17 cellular contexts compared by ENCODE assay signal in genomic region chr2:227813562-227814353, GRCh38. TPM values are rescaled to one million over a fixed set of nuclear protein-coding genes. Genes with fewer than 3 reads are reported as not detected.
A peak's percentile ranks its signal among the peaks of the same experiment; 100 is the strongest.
DNase-seq lines count a peak whose midpoint lies in the region; ATAC-seq and TF ChIP-seq lines count a peak whose summit lies in the region.
"Had no signal": no experiment of that assay in that cellular context is flagged by ENCODE, and none has a peak within 500 bp of the region (broad histone marks: within the 10 kb centered on the region; RNA-seq: fewer than 3 reads in every experiment).

TSS of gene CCL20 (plus strand) at chr2:227813842. CDS start at chr2:227813912, 70 bp downstream.

- H3K36me3 ChIP-seq in skeletal muscle satellite cell (ENCODE audit: insufficient read depth, low read length), result peaks cover 27% of the 10 kb centered on the region
- H3K36me3 ChIP-seq: gastrocnemius medialis had no signal

- H3K4me3 ChIP-seq in epithelial cell of esophagus (ENCODE audit: low read length) (no peak within 1 kb of the TSS), skeletal muscle satellite cell (ENCODE audit: low read length) (no peak within 1 kb of the TSS)
- H3K4me3 ChIP-seq: gastrocnemius medialis had no signal

- DNase-seq in activated T-cell treated with anti-CD3 and anti-CD28 coated beads, Interleukin-2, amount 50 U/mL, for 72 hours, result no peak
- no peak for DNase-seq in activated T-cell treated with anti-CD3 and anti-CD28 coated beads, Interleukin-2, amount 50 U/mL, for 1 hour
- DNase-seq in T-helper 17 cell, result peak in 2 of 3 donors; percentile 23
- DNase-seq in epithelial cell of esophagus (ENCODE audit: low read depth), result peak; percentile 61
- DNase-seq in GM20000 (ENCODE audit: low spot score), result no peak
- no peak for DNase-seq in NCI-H2107 (lab: John Stamatoyannopoulos, UW)
- no peak for DNase-seq in DMS 273 (lab: John Stamatoyannopoulos, UW; ENCODE audit: unreplicated experiment)
- DNase-seq: activated CD4-positive, CD25-positive, alpha-beta regulatory T cell treated with anti-CD3 and anti-CD28 coated beads, Interleukin-2, amount 50 U/mL, for 72 hours; amygdala; gastrocnemius medialis; NCI-H1436 treated with DMSO at 0.1 percent for 48 hours; NCI-H446; SHP77 had no signal

- peak within 1 kb of the TSS; percentile 81 for H3K4me2 ChIP-seq in skeletal muscle satellite cell (ENCODE audit: low read length)

- no peaks in the 10 kb centered on the region for H3K27me3 ChIP-seq in skeletal muscle satellite cell (ENCODE audit: control insufficient read depth, insufficient read depth, low read length)
- H3K27me3 ChIP-seq: gastrocnemius medialis had no signal

- H3K9me3 ChIP-seq in T-helper 17 cell (ENCODE audit: control insufficient read depth, low read length, poor library complexity, severe bottlenecking) (peaks cover 3% of the 10 kb centered on the region), skeletal muscle satellite cell (replicated peaks; ENCODE audit: low read length) (no peaks in the 10 kb centered on the region)
- H3K9me3 ChIP-seq: gastrocnemius medialis had no signal

- TF ChIP-seq CTCF in epithelial cell of esophagus (IDR thresholded peaks at IDR 0.05; ENCODE audit: insufficient read depth, low read depth, low read length, missing control alignments), result peak; percentile 10
- no peak for TF ChIP-seq CTCF in GM20000 (IDR thresholded peaks at IDR 0.05; ENCODE audit: extremely low read depth, missing control alignments)

- H3K9ac ChIP-seq in skeletal muscle satellite cell (ENCODE audit: low read depth, low read length), result no peak within 1 kb of the TSS

- H3K9me3 Mint-ChIP-seq in activated T-cell treated with anti-CD3 and anti-CD28 coated beads, Interleukin-2, amount 50 U/mL, for 72 hours, result no peaks in the 10 kb centered on the region
- H3K9me3 Mint-ChIP-seq: natural killer cell treated with Interleukin-12 subunit alpha and Interleukin-12 subunit beta and Interleukin-15 and Interleukin-18, amount 100 ng/mL, for 72 hours had no signal

- no peaks in the 10 kb centered on the region for H3K36me3 Mint-ChIP-seq in activated T-cell treated with anti-CD3 and anti-CD28 coated beads, Interleukin-2, amount 50 U/mL, for 72 hours (ENCODE audit: insufficient read depth in 2 of 2)
- H3K36me3 Mint-ChIP-seq in T-helper 17 cell (ENCODE audit: low read depth), result peaks cover 4% of the 10 kb centered on the region
- H3K36me3 Mint-ChIP-seq: natural killer cell treated with Interleukin-12 subunit alpha and Interleukin-12 subunit beta and Interleukin-15 and Interleukin-18, amount 100 ng/mL, for 72 hours had no signal

- H3K4me1 ChIP-seq in skeletal muscle satellite cell (ENCODE audit: control insufficient read depth, insufficient read depth, low read length), result peaks cover 23% of the 10 kb centered on the region
- H3K4me1 ChIP-seq: gastrocnemius medialis had no signal

- H3K4me3 Mint-ChIP-seq in activated T-cell treated with anti-CD3 and anti-CD28 coated beads, Interleukin-2, amount 50 U/mL, for 72 hours, result peak within 1 kb of the TSS; percentile 38 to 88
- H3K4me3 Mint-ChIP-seq in T-helper 17 cell, result peak within 1 kb of the TSS; percentile 92
- H3K4me3 Mint-ChIP-seq: natural killer cell treated with Interleukin-12 subunit alpha and Interleukin-12 subunit beta and Interleukin-15 and Interleukin-18, amount 100 ng/mL, for 72 hours had no signal

- H3K27ac Mint-ChIP-seq in activated T-cell treated with anti-CD3 and anti-CD28 coated beads, Interleukin-2, amount 50 U/mL, for 72 hours, result peak within 1 kb of the TSS; percentile 88
- peak within 1 kb of the TSS; percentile 99 for H3K27ac Mint-ChIP-seq in T-helper 17 cell
- H3K27ac Mint-ChIP-seq: natural killer cell treated with Interleukin-12 subunit alpha and Interleukin-12 subunit beta and Interleukin-15 and Interleukin-18, amount 100 ng/mL, for 72 hours had no signal

- peaks cover 13% of the 10 kb centered on the region for H3K27me3 Mint-ChIP-seq in activated T-cell treated with anti-CD3 and anti-CD28 coated beads, Interleukin-2, amount 50 U/mL, for 72 hours (ENCODE audit: low read depth)
- no peaks in the 10 kb centered on the region for H3K27me3 Mint-ChIP-seq in T-helper 17 cell

- ATAC-seq in activated T-cell treated with anti-CD3 and anti-CD28 coated beads, Interleukin-2, amount 50 U/mL, for 72 hours (replicated peaks in 1 of 2), result no peak
- peak; percentile 70 for ATAC-seq in T-helper 17 cell
- ATAC-seq: gastrocnemius medialis; natural killer cell treated with Interleukin-12 subunit alpha and Interleukin-12 subunit beta and Interleukin-15 and Interleukin-18, amount 100 ng/mL, for 72 hours had no signal

- H3K4me1 Mint-ChIP-seq in activated T-cell treated with anti-CD3 and anti-CD28 coated beads, Interleukin-2, amount 50 U/mL, for 72 hours (ENCODE audit: low read depth), result peaks cover 13% of the 10 kb centered on the region
- H3K4me1 Mint-ChIP-seq in T-helper 17 cell, result peaks cover 46% of the 10 kb centered on the region

RNA-seq across cellular contexts. Expression of gene CCL20, which starts in this region (rescaled TPM):
- total RNA-seq in activated T-cell treated with anti-CD3 and anti-CD28 coated beads, Interleukin-2, amount 50 U/mL, for 72 hours, result 10 to 100 TPM in 1 of 2 donors, 1 to 10 TPM in 1; 1.4 to 21.9 TPM
- total RNA-seq in T-helper 17 cell, result 10 to 100 TPM; 24.3 to 39.7 TPM
- total RNA-seq in skeletal muscle satellite cell (2012; rRNA removed), result 7.6 and 8.7 TPM in 2 replicates
- total RNA-seq: H4; natural killer cell treated with Interleukin-12 subunit alpha and Interleukin-12 subunit beta and Interleukin-15 and Interleukin-18, amount 100 ng/mL, for 72 hours; T-helper 2 cell treated with Interferon-gamma antibody and Interleukin-4, amounts not matched to agents 100 ng/mL and 5 ng/mL, for 36 hours had no signal

Comparison
In these comparisons a context has a peak if more than half of its experiments do, and no peak if none do; other contexts are left out.
1. DNase-seq: peak in T-helper 17 cell (2 of 3) and epithelial cell of esophagus (single experiment); none in activated T-cell treated with anti-CD3 and anti-CD28 coated beads, Interleukin-2, amount 50 U/mL, for 72 hours (0 of 2), activated T-cell treated with anti-CD3 and anti-CD28 coated beads, Interleukin-2, amount 50 U/mL, for 1 hour (single experiment), GM20000 (single experiment), NCI-H2107 (single experiment) and DMS 273 (single experiment).